Comparison of ENCODE assay signal across 1 cellular context in genomic region chr1:21022279-21023040, GRCh38.
TF ChIP-seq lines count a peak whose summit lies in the region.

No MANE protein-coding gene starts in this region.

TF ChIP-seq in HepG2, 621 proteins besides CTCF, POLR2A, EP300 and RAD21 (continued from another document and continues in another):
- TF ChIP-seq BRF2 (CRISPR knock-in tag; IDR thresholded peaks at IDR 0.05) (no peak), NONO (IDR thresholded peaks at IDR 0.05) (no peak), NONO (CRISPR knock-in tag; conservative IDR thresholded peaks at IDR 0.05) (no peak), RFXAP (CRISPR knock-in tag; IDR thresholded peaks at IDR 0.05; ENCODE audit: borderline replicate concordance) (no peak), NCOA1 (CRISPR knock-in tag; IDR thresholded peaks at IDR 0.05) (no peak), SMAD1 (CRISPR knock-in tag; IDR thresholded peaks at IDR 0.05; ENCODE audit: borderline replicate concordance, low read depth) (no peak), ZSCAN25 (CRISPR knock-in tag; IDR thresholded peaks at IDR 0.05) (no peak), GPBP1L1 (CRISPR knock-in tag; IDR thresholded peaks at IDR 0.05) (no peak), ZNF451 (CRISPR knock-in tag; IDR thresholded peaks at IDR 0.05) (no peak), ZNF484 (CRISPR knock-in tag; IDR thresholded peaks at IDR 0.05; ENCODE audit: borderline replicate concordance, low read depth) (no peak), ZNF790 (CRISPR knock-in tag; IDR thresholded peaks at IDR 0.05; ENCODE audit: borderline replicate concordance) (no peak), KDM6A (CRISPR knock-in tag; IDR thresholded peaks at IDR 0.05; ENCODE audit: low read depth) (0 out of 2 replicates have a peak, but pooled peaks have one; percentile 23), CHCHD3 (CRISPR knock-in tag; IDR thresholded peaks at IDR 0.05) (no peak), SNAPC5 (CRISPR knock-in tag; IDR thresholded peaks at IDR 0.05; ENCODE audit: borderline replicate concordance) (no peak), ZNF83 (CRISPR knock-in tag; IDR thresholded peaks at IDR 0.05; ENCODE audit: borderline replicate concordance) (no peak), MED8 (CRISPR knock-in tag; IDR thresholded peaks at IDR 0.05; ENCODE audit: insufficient replicate concordance) (no peak), ZFY (CRISPR knock-in tag; IDR thresholded peaks at IDR 0.05) (no peak), MEIS1 (CRISPR knock-in tag; IDR thresholded peaks at IDR 0.05; ENCODE audit: borderline replicate concordance) (peak; percentile 53; the same call in 1 of the 2 replicates), SMC3 (IDR thresholded peaks at IDR 0.05; ENCODE audit: low read length) (no peak), ZNF136 (CRISPR knock-in tag; IDR thresholded peaks at IDR 0.05; ENCODE audit: low read depth) (no peak), CSRNP2 (CRISPR knock-in tag; conservative IDR thresholded peaks at IDR 0.05; ENCODE audit: low read depth) (no peak), SATB2 (CRISPR knock-in tag; IDR thresholded peaks at IDR 0.05) (no peak), ZBTB8A (CRISPR knock-in tag; IDR thresholded peaks at IDR 0.05; ENCODE audit: borderline replicate concordance, low read depth) (no peak), HMG20A (CRISPR knock-in tag; IDR thresholded peaks at IDR 0.05; ENCODE audit: borderline replicate concordance) (0 out of 2 replicates have a peak, but pooled peaks have one; percentile 27), ZSCAN29 (CRISPR knock-in tag; conservative IDR thresholded peaks at IDR 0.05) (no peak), ATF7-NPFF (CRISPR knock-in tag; IDR thresholded peaks at IDR 0.05; ENCODE audit: low read depth) (no peak), ZXDC (CRISPR knock-in tag; IDR thresholded peaks at IDR 0.05) (no peak), BCL6 (CRISPR knock-in tag; IDR thresholded peaks at IDR 0.05) (peak; percentile 64), FOXA3 (CRISPR knock-in tag; IDR thresholded peaks at IDR 0.05) (peak; percentile 86), ZNF17 (CRISPR knock-in tag; IDR thresholded peaks at IDR 0.05) (no peak), ZNF264 (CRISPR knock-in tag; IDR thresholded peaks at IDR 0.05) (0 out of 2 replicates have a peak, but pooled peaks have one; percentile 21), CAMTA2 (CRISPR knock-in tag; IDR thresholded peaks at IDR 0.05; ENCODE audit: borderline replicate concordance) (no peak), CBX1 (IDR thresholded peaks at IDR 0.05; ENCODE audit: low read depth) (no peak), ZEB1 (IDR thresholded peaks at IDR 0.05; ENCODE audit: insufficient replicate concordance, low read depth) (no peak), ZNF737 (CRISPR knock-in tag; IDR thresholded peaks at IDR 0.05; ENCODE audit: borderline replicate concordance) (no peak), GABPB1 (CRISPR knock-in tag; IDR thresholded peaks at IDR 0.05) (peak; percentile 51; the same call in 1 of the 2 replicates), AHR (CRISPR knock-in tag; IDR thresholded peaks at IDR 0.05) (no peak), STAT5B (CRISPR knock-in tag; IDR thresholded peaks at IDR 0.05) (no peak), ATF7 (IDR thresholded peaks at IDR 0.05) (0 out of 2 replicates have a peak, but pooled peaks have one; percentile 24), ATF7 (CRISPR knock-in tag; IDR thresholded peaks at IDR 0.05) (no peak), ZKSCAN5 (CRISPR knock-in tag; IDR thresholded peaks at IDR 0.05) (no peak), SP1 (IDR thresholded peaks at IDR 0.05) (no peak), SP1 (CRISPR knock-in tag; IDR thresholded peaks at IDR 0.05) (no peak), ZNF354B (CRISPR knock-in tag; IDR thresholded peaks at IDR 0.05) (no peak), JUNB (CRISPR knock-in tag; IDR thresholded peaks at IDR 0.05; ENCODE audit: borderline replicate concordance) (peak; percentile 46; the same call in 1 of the 2 replicates), HHEX (CRISPR knock-in tag; IDR thresholded peaks at IDR 0.05) (no peak), SMYD3 (CRISPR knock-in tag; IDR thresholded peaks at IDR 0.05) (no peak), SSRP1 (CRISPR knock-in tag; IDR thresholded peaks at IDR 0.05) (no peak), TFDP2 (CRISPR knock-in tag; IDR thresholded peaks at IDR 0.05) (no peak)
- TF ChIP-seq, protein P1, sequence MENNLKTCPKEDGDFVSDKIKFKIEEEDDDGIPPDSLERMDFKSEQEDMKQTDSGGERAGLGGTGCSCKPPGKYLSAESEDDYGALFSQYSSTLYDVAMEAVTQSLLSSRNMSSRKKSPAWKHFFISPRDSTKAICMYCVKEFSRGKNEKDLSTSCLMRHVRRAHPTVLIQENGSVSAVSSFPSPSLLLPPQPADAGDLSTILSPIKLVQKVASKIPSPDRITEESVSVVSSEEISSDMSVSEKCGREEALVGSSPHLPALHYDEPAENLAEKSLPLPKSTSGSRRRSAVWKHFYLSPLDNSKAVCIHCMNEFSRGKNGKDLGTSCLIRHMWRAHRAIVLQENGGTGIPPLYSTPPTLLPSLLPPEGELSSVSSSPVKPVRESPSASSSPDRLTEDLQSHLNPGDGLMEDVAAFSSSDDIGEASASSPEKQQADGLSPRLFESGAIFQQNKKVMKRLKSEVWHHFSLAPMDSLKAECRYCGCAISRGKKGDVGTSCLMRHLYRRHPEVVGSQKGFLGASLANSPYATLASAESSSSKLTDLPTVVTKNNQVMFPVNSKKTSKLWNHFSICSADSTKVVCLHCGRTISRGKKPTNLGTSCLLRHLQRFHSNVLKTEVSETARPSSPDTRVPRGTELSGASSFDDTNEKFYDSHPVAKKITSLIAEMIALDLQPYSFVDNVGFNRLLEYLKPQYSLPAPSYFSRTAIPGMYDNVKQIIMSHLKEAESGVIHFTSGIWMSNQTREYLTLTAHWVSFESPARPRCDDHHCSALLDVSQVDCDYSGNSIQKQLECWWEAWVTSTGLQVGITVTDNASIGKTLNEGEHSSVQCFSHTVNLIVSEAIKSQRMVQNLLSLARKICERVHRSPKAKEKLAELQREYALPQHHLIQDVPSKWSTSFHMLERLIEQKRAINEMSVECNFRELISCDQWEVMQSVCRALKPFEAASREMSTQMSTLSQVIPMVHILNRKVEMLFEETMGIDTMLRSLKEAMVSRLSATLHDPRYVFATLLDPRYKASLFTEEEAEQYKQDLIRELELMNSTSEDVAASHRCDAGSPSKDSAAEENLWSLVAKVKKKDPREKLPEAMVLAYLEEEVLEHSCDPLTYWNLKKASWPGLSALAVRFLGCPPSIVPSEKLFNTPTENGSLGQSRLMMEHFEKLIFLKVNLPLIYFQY (CRISPR knock-in tag; IDR thresholded peaks at IDR 0.05; ENCODE audit: borderline replicate concordance) = no peak
- TF ChIP-seq, protein P2, sequence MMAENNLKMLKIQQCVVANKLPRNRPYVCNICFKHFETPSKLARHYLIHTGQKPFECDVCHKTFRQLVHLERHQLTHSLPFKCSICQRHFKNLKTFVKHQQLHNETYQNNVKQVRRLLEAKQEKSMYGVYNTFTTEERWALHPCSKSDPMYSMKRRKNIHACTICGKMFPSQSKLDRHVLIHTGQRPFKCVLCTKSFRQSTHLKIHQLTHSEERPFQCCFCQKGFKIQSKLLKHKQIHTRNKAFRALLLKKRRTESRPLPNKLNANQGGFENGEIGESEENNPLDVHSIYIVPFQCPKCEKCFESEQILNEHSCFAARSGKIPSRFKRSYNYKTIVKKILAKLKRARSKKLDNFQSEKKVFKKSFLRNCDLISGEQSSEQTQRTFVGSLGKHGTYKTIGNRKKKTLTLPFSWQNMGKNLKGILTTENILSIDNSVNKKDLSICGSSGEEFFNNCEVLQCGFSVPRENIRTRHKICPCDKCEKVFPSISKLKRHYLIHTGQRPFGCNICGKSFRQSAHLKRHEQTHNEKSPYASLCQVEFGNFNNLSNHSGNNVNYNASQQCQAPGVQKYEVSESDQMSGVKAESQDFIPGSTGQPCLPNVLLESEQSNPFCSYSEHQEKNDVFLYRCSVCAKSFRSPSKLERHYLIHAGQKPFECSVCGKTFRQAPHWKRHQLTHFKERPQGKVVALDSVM (CRISPR knock-in tag; IDR thresholded peaks at IDR 0.05) = no peak
- TF ChIP-seq, protein P3, sequence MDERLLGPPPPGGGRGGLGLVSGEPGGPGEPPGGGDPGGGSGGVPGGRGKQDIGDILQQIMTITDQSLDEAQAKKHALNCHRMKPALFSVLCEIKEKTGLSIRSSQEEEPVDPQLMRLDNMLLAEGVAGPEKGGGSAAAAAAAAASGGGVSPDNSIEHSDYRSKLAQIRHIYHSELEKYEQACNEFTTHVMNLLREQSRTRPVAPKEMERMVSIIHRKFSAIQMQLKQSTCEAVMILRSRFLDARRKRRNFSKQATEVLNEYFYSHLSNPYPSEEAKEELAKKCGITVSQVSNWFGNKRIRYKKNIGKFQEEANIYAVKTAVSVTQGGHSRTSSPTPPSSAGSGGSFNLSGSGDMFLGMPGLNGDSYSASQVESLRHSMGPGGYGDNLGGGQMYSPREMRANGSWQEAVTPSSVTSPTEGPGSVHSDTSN (CRISPR knock-in tag; IDR thresholded peaks at IDR 0.05) = no peak
